8 cellular contexts compared by ENCODE assay signal in genomic region chr12:70242695-70243509, GRCh38. TPM values are rescaled to one million over a fixed set of nuclear protein-coding genes. Genes with fewer than 3 reads are reported as not detected.
DNase-seq lines count a peak whose midpoint lies in the region; ATAC-seq and TF ChIP-seq lines count a peak whose summit lies in the region.

CNOT2 (plus strand) TSS chr12:70243433; CDS start chr12:70278227, 34,794 bp downstream.

- peaks cover 59% of the 10 kb centered on the region for H3K36me3 Mint-ChIP-seq in effector memory CD8-positive, alpha-beta T cell (ENCODE audit: insufficient read depth)

- H3K4me1 Mint-ChIP-seq in effector memory CD8-positive, alpha-beta T cell (ENCODE audit: low read depth in 2 of 2): peaks cover 37 to 65% of the 10 kb centered on the region in 2 donors

- peak within 1 kb of the TSS; percentile 88 to 92 for H3K4me3 ChIP-seq in mesenchymal stem cell (ENCODE audit: insufficient read depth in 1 of 2, low read depth in 1 of 2, low read length in 2 of 2)

- peak within 1 kb of the TSS; percentile 100 for H3K27ac Mint-ChIP-seq in effector memory CD8-positive, alpha-beta T cell

- no peaks in the 10 kb centered on the region for H3K27me3 ChIP-seq in mesenchymal stem cell (ENCODE audit: control insufficient read depth in 1 of 2, insufficient read depth in 1 of 2, low read length in 2 of 2)

- peak within 1 kb of the TSS; percentile 96 for H4K91ac ChIP-seq in mesenchymal stem cell (ENCODE audit: low read length)

- peaks cover 7% of the 10 kb centered on the region for H3K79me1 ChIP-seq in mesenchymal stem cell (replicated peaks; ENCODE audit: low read length, poor library complexity, severe bottlenecking)

- peak within 1 kb of the TSS; percentile 96 for H2BK120ac ChIP-seq in mesenchymal stem cell (ENCODE audit: low read depth, low read length)

- peak within 1 kb of the TSS; percentile 69 to 93 for H3K4ac ChIP-seq in mesenchymal stem cell (ENCODE audit: low read depth in 1 of 2, low read length in 2 of 2)

- DNase-seq in COLO668 (lab: John Stamatoyannopoulos, UW; ENCODE audit: unreplicated experiment): peak; percentile 93
- DNase-seq in GM20000 (ENCODE audit: low spot score): peak; percentile 86
- DNase-seq in HS-5 (ENCODE audit: low read depth): peak; percentile 79
- peak; percentile 85 to 89 for DNase-seq in NOMO-1 (lab: John Stamatoyannopoulos, UW; ENCODE audit: unreplicated experiment in 2 of 2)
- DNase-seq in activated CD8-positive, alpha-beta memory T cell treated with anti-CD3 and anti-CD28 coated beads for 4 hours (ENCODE audit: low read depth in 2 of 2): peak; percentile 82 to 84
- peak; percentile 87 to 92 (median 88) for DNase-seq in effector memory CD8-positive, alpha-beta T cell
- peak; percentile 98 for DNase-seq in mesenchymal stem cell
- peak; percentile 77 for DNase-seq in stimulated activated CD8-positive, alpha-beta memory T cell treated with anti-CD3 and anti-CD28 coated beads, Interleukin-12 subunit alpha, Interleukin-12 subunit beta, amount 100 ng/mL, for 24 hours (ENCODE audit: extremely low read depth)

- under 1% methylated on average over 51 of the region's 64 CpGs for WGBS in mesenchymal stem cell

- peak within 1 kb of the TSS; percentile 98 for H2BK15ac ChIP-seq in mesenchymal stem cell (ENCODE audit: low read depth, poor library complexity, severe bottlenecking)

- H2AFZ ChIP-seq in mesenchymal stem cell (ENCODE audit: low read depth, low read length): peak within 1 kb of the TSS; percentile 64

- peak within 1 kb of the TSS; percentile 73 for H3K4me2 ChIP-seq in mesenchymal stem cell (ENCODE audit: low read length, poor library complexity, severe bottlenecking)

- peak within 1 kb of the TSS; percentile 43 to 61 for H2BK12ac ChIP-seq in mesenchymal stem cell (ENCODE audit: low read length in 2 of 2)

- ATAC-seq in effector memory CD8-positive, alpha-beta T cell (replicated peaks): peak; percentile 71

- peak within 1 kb of the TSS; percentile 95 to 98 for H3K4me3 Mint-ChIP-seq in effector memory CD8-positive, alpha-beta T cell

- H2AK5ac ChIP-seq in mesenchymal stem cell (ENCODE audit: low read length, severe bottlenecking): peak within 1 kb of the TSS; percentile 95

- peak within 1 kb of the TSS; percentile 90 to 93 for H3K23ac ChIP-seq in mesenchymal stem cell (ENCODE audit: low read length in 2 of 2)

- H3K4me1 ChIP-seq in mesenchymal stem cell (ENCODE audit: control insufficient read depth, insufficient read depth, low read depth, low read length): peaks cover 3% of the 10 kb centered on the region

- H4K8ac ChIP-seq in mesenchymal stem cell (ENCODE audit: low read length): peak within 1 kb of the TSS; percentile 94

- peak within 1 kb of the TSS; percentile 96 for H3K27ac ChIP-seq in mesenchymal stem cell (ENCODE audit: low read length, poor library complexity, severe bottlenecking)

- H3K27me3 Mint-ChIP-seq in effector memory CD8-positive, alpha-beta T cell: no peaks in the 10 kb centered on the region

- H3K9me3 ChIP-seq in mesenchymal stem cell (ENCODE audit: control insufficient read depth, low read length): no peaks in the 10 kb centered on the region

- no peaks in the 10 kb centered on the region for H3K9me3 Mint-ChIP-seq in effector memory CD8-positive, alpha-beta T cell

- H3K14ac ChIP-seq in mesenchymal stem cell (ENCODE audit: low read length in 2 of 2): peak within 1 kb of the TSS; percentile 5 to 95

- peak within 1 kb of the TSS; percentile 95 for H2BK5ac ChIP-seq in mesenchymal stem cell (ENCODE audit: low read depth, low read length, poor library complexity, severe bottlenecking)

- H3K9ac ChIP-seq in mesenchymal stem cell (ENCODE audit: low read length): peak within 1 kb of the TSS; percentile 99

- H3K18ac ChIP-seq in mesenchymal stem cell (ENCODE audit: low read depth in 1 of 2, low read length in 2 of 2): peak within 1 kb of the TSS; percentile 69 to 98

- peaks cover 4 to 39% of the 10 kb centered on the region in 2 experiments for H3K36me3 ChIP-seq in mesenchymal stem cell (ENCODE audit: control insufficient read depth in 1 of 2, insufficient read depth in 2 of 2, low read depth in 1 of 2, low read length in 2 of 2)

- TF ChIP-seq CTCF in GM20000 (IDR thresholded peaks at IDR 0.05; ENCODE audit: extremely low read depth, missing control alignments): no peak

RNA-seq across cellular contexts. Expression of gene CNOT2, which starts in this region (rescaled TPM):
- polyA plus RNA-seq in mesenchymal stem cell (2013, experiment 1 of 2): 117 TPM
- polyA plus RNA-seq in mesenchymal stem cell (2013, experiment 2 of 2): 115 TPM

Comparison
In these comparisons a context has a peak if more than half of its experiments do, and no peak if none do; other contexts are left out.
1. Peak in every context shown above with its lines: DNase-seq, ATAC-seq, H3K4me3 ChIP-seq and H3K27ac ChIP-seq.